ENCODE assay signal across 1 cellular context in the genomic region with DNA sequence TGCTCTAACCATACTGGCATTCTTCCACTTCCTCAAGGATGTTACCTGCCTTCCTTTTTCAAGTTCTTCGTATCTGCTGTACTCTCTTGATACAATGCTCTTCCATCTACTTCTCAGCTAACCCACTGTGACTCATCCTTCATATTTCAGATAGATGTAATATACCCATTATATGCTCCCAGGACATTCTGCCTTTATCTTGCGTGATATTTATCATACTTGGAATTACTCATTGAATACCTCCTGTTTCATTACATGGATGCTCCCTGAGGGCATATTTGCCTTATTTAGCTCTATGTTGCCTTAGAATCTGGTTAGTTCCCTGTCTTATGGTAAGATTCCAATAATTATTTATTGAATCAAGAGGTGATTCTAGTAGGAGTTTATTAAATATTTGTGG.
TF ChIP-seq lines count a peak whose summit lies in the region.

No MANE protein-coding gene starts in this region.

TF ChIP-seq in SK-N-SH treated with all-trans-retinoic acid at 6 μM for 48 hours, 23 proteins besides CTCF, POLR2A, EP300 and RAD21 (continued from another document):
- TF ChIP-seq CSRNP3 (CRISPR knock-in tag; IDR thresholded peaks at IDR 0.05) (no peak), ZNF70 (CRISPR knock-in tag; IDR thresholded peaks at IDR 0.05) (no peak), ISL1 (CRISPR knock-in tag; IDR thresholded peaks at IDR 0.05) (no peak), ZC3H10 (CRISPR knock-in tag; IDR thresholded peaks at IDR 0.05) (no peak), PPARA (CRISPR knock-in tag; IDR thresholded peaks at IDR 0.05; ENCODE audit: borderline replicate concordance) (no peak), POU6F1 (CRISPR knock-in tag; IDR thresholded peaks at IDR 0.05; ENCODE audit: borderline replicate concordance, low read depth) (no peak), ZFP30 (CRISPR knock-in tag; IDR thresholded peaks at IDR 0.05) (no peak)
- TF ChIP-seq, protein P1, sequence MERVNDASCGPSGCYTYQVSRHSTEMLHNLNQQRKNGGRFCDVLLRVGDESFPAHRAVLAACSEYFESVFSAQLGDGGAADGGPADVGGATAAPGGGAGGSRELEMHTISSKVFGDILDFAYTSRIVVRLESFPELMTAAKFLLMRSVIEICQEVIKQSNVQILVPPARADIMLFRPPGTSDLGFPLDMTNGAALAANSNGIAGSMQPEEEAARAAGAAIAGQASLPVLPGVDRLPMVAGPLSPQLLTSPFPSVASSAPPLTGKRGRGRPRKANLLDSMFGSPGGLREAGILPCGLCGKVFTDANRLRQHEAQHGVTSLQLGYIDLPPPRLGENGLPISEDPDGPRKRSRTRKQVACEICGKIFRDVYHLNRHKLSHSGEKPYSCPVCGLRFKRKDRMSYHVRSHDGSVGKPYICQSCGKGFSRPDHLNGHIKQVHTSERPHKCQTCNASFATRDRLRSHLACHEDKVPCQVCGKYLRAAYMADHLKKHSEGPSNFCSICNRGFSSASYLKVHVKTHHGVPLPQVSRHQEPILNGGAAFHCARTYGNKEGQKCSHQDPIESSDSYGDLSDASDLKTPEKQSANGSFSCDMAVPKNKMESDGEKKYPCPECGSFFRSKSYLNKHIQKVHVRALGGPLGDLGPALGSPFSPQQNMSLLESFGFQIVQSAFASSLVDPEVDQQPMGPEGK (CRISPR knock-in tag; IDR thresholded peaks at IDR 0.05; ENCODE audit: borderline replicate concordance), result no peak
